8 cellular contexts compared by ENCODE assay signal in the genomic region with DNA sequence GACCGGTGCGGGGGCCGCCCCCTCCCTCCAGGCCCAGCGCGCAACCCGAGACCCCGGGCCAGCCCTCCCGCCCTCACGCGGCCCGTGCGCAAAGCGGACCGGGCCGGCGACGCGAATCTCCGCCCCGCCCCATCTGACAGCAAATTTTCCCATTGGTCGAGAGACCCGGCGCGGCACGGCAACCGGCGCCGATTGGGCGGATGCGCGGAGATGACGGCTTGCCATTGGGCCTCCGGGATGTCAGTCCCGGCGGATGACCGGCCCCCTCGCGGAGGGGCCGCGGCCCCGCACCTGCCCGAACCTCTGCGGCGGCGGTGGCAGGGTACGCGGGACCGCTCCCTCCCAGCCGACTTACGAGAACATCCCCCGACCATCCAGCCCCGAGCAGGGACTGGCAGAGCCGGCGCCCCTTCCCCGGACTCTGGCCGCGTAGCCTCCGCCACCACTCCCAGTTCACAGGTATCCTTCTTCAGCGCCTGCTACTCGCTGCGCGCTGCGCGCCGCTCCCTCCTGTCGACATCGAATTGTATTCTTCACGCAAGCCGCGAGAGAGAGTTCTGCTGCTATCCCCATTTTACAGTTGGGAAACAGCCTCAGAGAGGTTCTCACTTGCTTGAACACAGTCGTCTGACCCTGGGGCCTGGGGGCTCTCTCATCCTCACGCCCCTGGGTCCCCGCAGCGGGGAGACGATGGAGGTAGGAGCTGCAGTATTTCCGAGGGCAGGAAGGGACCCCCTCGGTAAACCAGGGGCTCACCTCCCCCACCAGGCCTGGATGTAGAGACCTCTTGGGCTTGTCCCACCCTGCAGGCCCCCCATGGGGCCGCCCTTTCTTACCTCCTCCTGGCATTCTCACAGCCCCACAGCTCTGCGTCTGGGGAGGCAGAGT. TPM values are rescaled to one million over a fixed set of nuclear protein-coding genes. Genes with fewer than 3 reads are reported as not detected.
DNase-seq lines count a peak whose midpoint lies in the region; ATAC-seq and TF ChIP-seq lines count a peak whose summit lies in the region.

ARVCF (minus strand) TSS at position 90 of the 888 bp plus-strand sequence. CDS start 26,029 bp downstream, outside the sequence.

- H3K4me1 Mint-ChIP-seq in activated naive CD4-positive, alpha-beta T cell treated with anti-CD3 and anti-CD28 coated beads, Interleukin-2, amount 10 ng/mL, durations not matched to agents 7 days and 5 days, result peaks cover 20% of the 10 kb centered on the region

- CTCF ChIA-PET in activated naive CD4-positive, alpha-beta T cell treated with anti-CD3 and anti-CD28 coated beads, Interleukin-2, amount 10 ng/mL, durations not matched to agents 7 days and 5 days (lab: Charles Lee), result no interaction called here

- peak; percentile 49 for ATAC-seq in GM21619 (IDR thresholded peaks at IDR 0.05; ENCODE audit: unreplicated experiment)

- peak within 1 kb of the TSS; percentile 85 for H3K4me3 Mint-ChIP-seq in activated naive CD4-positive, alpha-beta T cell treated with anti-CD3 and anti-CD28 coated beads, Interleukin-2, amount 10 ng/mL, durations not matched to agents 7 days and 5 days

- H3K9me3 ChIP-seq in neutrophil (no peaks in the 10 kb centered on the region), subcutaneous abdominal adipose tissue (ENCODE audit: control insufficient read depth in 5 of 5, low read length in 5 of 5) (no peaks in the 10 kb centered on the region)

- DNase-seq in DMS 273 treated with DMSO at 0.1 percent for 48 hours (lab: John Stamatoyannopoulos, UW) (peak; percentile 44), M059J (ENCODE audit: low read depth) (peak; percentile 70), SK-MEL-5 (ENCODE audit: low read depth, low spot score) (peak; percentile 88), germinal center (ENCODE audit: low spot score) (peak; percentile 99)
- DNase-seq in activated naive CD4-positive, alpha-beta T cell treated with anti-CD3 and anti-CD28 coated beads, Interleukin-2, amount 10 ng/mL, durations not matched to agents 7 days and 5 days, result peak; percentile 93

- H3K9ac ChIP-seq in subcutaneous abdominal adipose tissue (ENCODE audit: low read length in 5 of 5), result peak within 1 kb of the TSS in 4 of 5 donors; percentile 18 to 77 (median 60)

- H3K4me3 ChIP-seq in neutrophil (ENCODE audit: low read depth in 1 of 2, low read length in 1 of 2), result peak within 1 kb of the TSS; percentile 81
- peak within 1 kb of the TSS; percentile 1 to 83 (median 77) for H3K4me3 ChIP-seq in subcutaneous abdominal adipose tissue (ENCODE audit: low read depth in 1 of 5, low read length in 5 of 5)

- H3K27me3 ChIP-seq in neutrophil (peaks cover 55% of the 10 kb centered on the region), subcutaneous abdominal adipose tissue (ENCODE audit: control insufficient read depth in 5 of 5, insufficient read depth in 4 of 5, low read length in 5 of 5) (peaks cover 0 to 4% (median 0%) of the 10 kb centered on the region in 5 donors)

- H3K4me1 ChIP-seq in neutrophil (ENCODE audit: control insufficient read depth in 1 of 2, insufficient read depth in 1 of 2, low read depth in 1 of 2, low read length in 1 of 2) (peaks cover 43% of the 10 kb centered on the region in 2 experiments), subcutaneous abdominal adipose tissue (ENCODE audit: control insufficient read depth in 5 of 5, insufficient read depth in 5 of 5, low read length in 5 of 5) (peaks cover 7 to 49% (median 42%) of the 10 kb centered on the region in 5 donors)

- no peaks in the 10 kb centered on the region for H3K36me3 Mint-ChIP-seq in activated naive CD4-positive, alpha-beta T cell treated with anti-CD3 and anti-CD28 coated beads, Interleukin-2, amount 10 ng/mL, durations not matched to agents 7 days and 5 days

- in situ Hi-C loops in SK-MEL-5 (cut with HindIII; ENCODE audit: low pct_unique_long_range_greater_than_20kb, low sequenced_read_pairs), result no loop called here

- H3K36me3 ChIP-seq in neutrophil (no peaks in the 10 kb centered on the region), subcutaneous abdominal adipose tissue (ENCODE audit: control insufficient read depth in 5 of 5, insufficient read depth in 5 of 5, low read length in 5 of 5) (no peaks in the 10 kb centered on the region)

- peak; percentile 69 for TF ChIP-seq CTCF in neutrophil (IDR thresholded peaks at IDR 0.05)

- H3K27ac ChIP-seq in neutrophil (no peak within 1 kb of the TSS), subcutaneous abdominal adipose tissue (ENCODE audit: low read depth, low read length) (no peak within 1 kb of the TSS)

- no peaks in the 10 kb centered on the region for H3K9me3 Mint-ChIP-seq in activated naive CD4-positive, alpha-beta T cell treated with anti-CD3 and anti-CD28 coated beads, Interleukin-2, amount 10 ng/mL, durations not matched to agents 7 days and 5 days

- H3K27ac Mint-ChIP-seq in activated naive CD4-positive, alpha-beta T cell treated with anti-CD3 and anti-CD28 coated beads, Interleukin-2, amount 10 ng/mL, durations not matched to agents 7 days and 5 days, result no peak within 1 kb of the TSS

- H3K27me3 Mint-ChIP-seq in activated naive CD4-positive, alpha-beta T cell treated with anti-CD3 and anti-CD28 coated beads, Interleukin-2, amount 10 ng/mL, durations not matched to agents 7 days and 5 days, result peaks cover 58% of the 10 kb centered on the region

RNA-seq across cellular contexts. Expression of gene ARVCF, which starts in this region (rescaled TPM):
- 4.8 and 5.1 TPM in 2 replicates for total RNA-seq in M059J (2014; rRNA removed; shearing (Covaris generic))
- 4.9 and 5.4 TPM in 2 replicates for total RNA-seq in SK-MEL-5 (2014; rRNA removed; shearing (Covaris generic))
- 3.8 and 4.1 TPM in 2 replicates for polyA plus RNA-seq in SK-MEL-5 (2015; cell fraction: cytosol; rRNA removed)
- polyA plus RNA-seq in SK-MEL-5 (2015; cell fraction: nucleus; rRNA removed), result 43.0 and 46.9 TPM in 2 replicates

Comparison
In these comparisons a context has a peak if more than half of its experiments do, and no peak if none do; other contexts are left out.
1. DNase-seq: peak in every context shown above with its lines; median percentile 99 in germinal center; 93 in activated naive CD4-positive, alpha-beta T cell treated with anti-CD3 and anti-CD28 coated beads, Interleukin-2, amount 10 ng/mL, durations not matched to agents 7 days and 5 days; 88 in SK-MEL-5; 70 in M059J; 44 in DMS 273 treated with DMSO at 0.1 percent for 48 hours.